14 cellular contexts compared by ENCODE assay signal in the genomic region with DNA sequence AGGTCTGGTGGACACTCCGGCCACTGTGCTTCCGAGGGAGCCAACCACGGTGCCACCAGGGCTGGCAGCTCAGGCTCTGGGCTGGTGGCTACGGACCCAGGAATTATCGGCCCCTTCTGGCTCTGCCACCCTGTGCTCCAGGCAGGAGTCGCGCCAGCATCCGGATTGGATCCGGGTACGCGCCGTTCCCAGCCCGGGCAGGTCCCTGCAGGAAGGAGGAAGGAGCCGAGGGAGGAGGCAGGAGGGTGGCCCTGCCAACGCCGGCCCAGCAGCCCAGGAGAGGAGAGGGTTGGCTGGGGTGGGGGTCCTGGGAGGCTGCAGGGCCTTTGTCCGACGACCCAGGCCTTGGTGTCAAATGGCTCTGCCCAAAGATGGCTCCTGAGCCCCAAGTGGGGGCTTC.
DNase-seq lines count a peak whose midpoint lies in the region; FAIRE-seq and TF ChIP-seq lines count a peak whose summit lies in the region.
"Had no signal": no experiment of that assay in that cellular context is flagged by ENCODE, and none has a peak within 500 bp of the region (broad histone marks: within the 10 kb centered on the region; RNA-seq: fewer than 3 reads in every experiment).

No MANE protein-coding gene starts in this region.

- peaks cover 14% of the 10 kb centered on the region for H3K36me3 Mint-ChIP-seq in Calu3 (ENCODE audit: insufficient read depth, unreplicated experiment)

- H3K27me3 Mint-ChIP-seq in Calu3 (ENCODE audit: unreplicated experiment) = no peaks in the 10 kb centered on the region
- H3K27me3 Mint-ChIP-seq: CD4-positive, alpha-beta memory T cell had no signal

- H3K27ac ChIP-seq in esophagus muscularis mucosa (replicated peaks in 1 of 4) = peak overlapping the region; percentile 68 to 83 (median 74)
- H3K27ac ChIP-seq in osteoblast (ENCODE audit: low read depth, low read length) = no peak overlapping the region
- H3K27ac ChIP-seq in uterus = peak overlapping the region; percentile 78 to 79

- H2AFZ ChIP-seq in osteoblast (ENCODE audit: low read length) = no peak overlapping the region

- H3K36me3 ChIP-seq in esophagus muscularis mucosa = peaks cover 0 to 30% (median 10%) of the 10 kb centered on the region in 4 donors
- no peaks in the 10 kb centered on the region for H3K36me3 ChIP-seq in osteoblast (ENCODE audit: insufficient read depth, low read length)
- no peaks in the 10 kb centered on the region for H3K36me3 ChIP-seq in uterus

- H3K79me2 ChIP-seq in osteoblast (ENCODE audit: insufficient read depth, low read length) = no peaks in the 10 kb centered on the region

- no peaks in the 10 kb centered on the region for H3K4me1 Mint-ChIP-seq in Calu3 (ENCODE audit: low read depth, unreplicated experiment)
- H3K4me1 Mint-ChIP-seq: stimulated activated effector memory CD8-positive, alpha-beta T cell treated with anti-CD3 and anti-CD28 coated beads, Interleukin-12 subunit alpha, Interleukin-12 subunit beta, amount 100 ng/mL, for 72 hours had no signal

- H3K9me3 Mint-ChIP-seq in Calu3 (ENCODE audit: low read depth, unreplicated experiment) = no peaks in the 10 kb centered on the region
- H3K9me3 Mint-ChIP-seq: activated T-helper 2 cell treated with anti-CD3 and anti-CD28 coated beads, Interferon-gamma antibody, Interleukin-2, Interleukin-4, amounts not matched to agents 10 μg/mL and 5 μg/mL and 100 μg/mL, durations not matched to agents 14 hours and 24 hours and 36 hours; CD4-positive, alpha-beta memory T cell; neural crest cell; stimulated activated effector memory CD8-positive, alpha-beta T cell treated with anti-CD3 and anti-CD28 coated beads, Interleukin-12 subunit alpha, Interleukin-12 subunit beta, amount 100 ng/mL, for 72 hours had no signal

- no peak for TF ChIP-seq EP300 in esophagus muscularis mucosa (IDR thresholded peaks at IDR 0.05)

- H3K27ac Mint-ChIP-seq in Calu3 (ENCODE audit: unreplicated experiment) = no peak overlapping the region
- H3K27ac Mint-ChIP-seq: activated CD8-positive, alpha-beta T cell treated with anti-CD3 and anti-CD28 coated beads, Interleukin-2, amount 10 ng/mL, durations not matched to agents 7 days and 5 days; activated T-helper 2 cell treated with anti-CD3 and anti-CD28 coated beads, Interferon-gamma antibody, Interleukin-2, Interleukin-4, amounts not matched to agents 10 μg/mL and 5 μg/mL and 100 μg/mL, durations not matched to agents 14 hours and 24 hours and 36 hours; CD4-positive, alpha-beta memory T cell; stimulated activated effector memory CD8-positive, alpha-beta T cell treated with anti-CD3 and anti-CD28 coated beads, Interleukin-12 subunit alpha, Interleukin-12 subunit beta, amount 100 ng/mL, for 72 hours had no signal

- intact Hi-C loops in esophagus muscularis mucosa (cut with DNase I) = no loop called here
- intact Hi-C loops in uterus (cut with DNase I; ENCODE audit: low total_unique reads) = no loop called here
- intact Hi-C loops in Calu3 (cut with micrococcal nuclease; ENCODE audit: unreplicated experiment) = no loop called here

- H3K4me2 ChIP-seq in osteoblast (ENCODE audit: insufficient read depth, low read length) = peak overlapping the region; percentile 60

- H3K4me3 ChIP-seq in esophagus muscularis mucosa (no peak overlapping the region), osteoblast (ENCODE audit: insufficient read depth, low read length) (no peak overlapping the region), uterus (no peak overlapping the region)

- H3K4me3 Mint-ChIP-seq in Calu3 (ENCODE audit: low read depth, unreplicated experiment) = no peak overlapping the region
- H3K4me3 Mint-ChIP-seq: activated CD8-positive, alpha-beta T cell treated with anti-CD3 and anti-CD28 coated beads, Interleukin-2, amount 10 ng/mL, durations not matched to agents 7 days and 5 days; CD4-positive, alpha-beta memory T cell; stimulated activated effector memory CD8-positive, alpha-beta T cell treated with anti-CD3 and anti-CD28 coated beads, Interleukin-12 subunit alpha, Interleukin-12 subunit beta, amount 100 ng/mL, for 72 hours had no signal

- H3K4me1 ChIP-seq in esophagus muscularis mucosa (peaks cover 24 to 83% (median 70%) of the 10 kb centered on the region in 4 donors), osteoblast (ENCODE audit: insufficient read depth, low read length) (peaks cover 21% of the 10 kb centered on the region), uterus (peaks cover 0 to 15% of the 10 kb centered on the region in 2 donors)

- no TSS peak for BruUV-seq in Calu3 (replicated peaks; lab: Mats Ljungman, UMichigan)

- WGBS in esophagus muscularis mucosa = 100% methylated on average over 5 of the region's 18 CpGs

- H3K9me3 ChIP-seq in esophagus muscularis mucosa (no peaks in the 10 kb centered on the region), osteoblast (ENCODE audit: low read depth, low read length) (no peaks in the 10 kb centered on the region), uterus (no peaks in the 10 kb centered on the region)

- FAIRE-seq in HTR-8/SVneo (lab: Jason Lieb, UNC) = no peak

- no peaks in the 10 kb centered on the region for H3K27me3 ChIP-seq in esophagus muscularis mucosa
- H3K27me3 ChIP-seq in osteoblast (ENCODE audit: insufficient read depth, low read length) = peaks cover 26% of the 10 kb centered on the region
- H3K27me3 ChIP-seq in uterus = no peaks in the 10 kb centered on the region

- DNase-seq in DMS 273 (lab: John Stamatoyannopoulos, UW; ENCODE audit: unreplicated experiment) = peak; percentile 51
- DNase-seq in DMS 273 treated with DMSO at 0.1 percent for 48 hours (lab: John Stamatoyannopoulos, UW) = no peak
- no peak for DNase-seq in esophagus muscularis mucosa (ENCODE audit: extremely low spot score)
- DNase-seq in osteoblast (ENCODE audit: insufficient read length, low spot score, missing footprints) = peak; percentile 82
- DNase-seq in uterus = peak in 1 of 2 donors; percentile 28
- no peak for DNase-seq in HTR-8/SVneo (ENCODE audit: insufficient read length, low spot score)
- no peak for DNase-seq in NCI-H128 (lab: John Stamatoyannopoulos, UW; ENCODE audit: unreplicated experiment)
- no peak for DNase-seq in Calu3
- DNase-seq: activated CD8-positive, alpha-beta T cell treated with anti-CD3 and anti-CD28 coated beads, Interleukin-2, amount 10 ng/mL, durations not matched to agents 7 days and 5 days; CD4-positive, alpha-beta memory T cell; NCI-H1436 treated with DMSO at 0.1 percent for 48 hours had no signal

- TF ChIP-seq CTCF in esophagus muscularis mucosa (IDR thresholded peaks at IDR 0.05) = no peak
- TF ChIP-seq CTCF in osteoblast (IDR thresholded peaks at IDR 0.05; ENCODE audit: extremely low read depth, low read depth, low read length) = no peak
- TF ChIP-seq CTCF in uterus (IDR thresholded peaks at IDR 0.05) = no peak
- TF ChIP-seq CTCF in Calu3 (IDR thresholded peaks at IDR 0.05; ENCODE audit: unreplicated experiment) = no peak

- H4K20me1 ChIP-seq in osteoblast (ENCODE audit: insufficient read depth, low read length) = no peaks in the 10 kb centered on the region

- TF ChIP-seq POLR2A in esophagus muscularis mucosa (IDR thresholded peaks at IDR 0.05; ENCODE audit: low read depth) (no peak), uterus (IDR thresholded peaks at IDR 0.05) (no peak)

- CTCF ChIA-PET in Calu3 (lab: Charles Lee) = no interaction called here

Comparison
In these comparisons a context has a peak if more than half of its experiments do, and no peak if none do; other contexts are left out.
1. DNase-seq: peak in DMS 273 (single experiment) and osteoblast (single experiment); none in DMS 273 treated with DMSO at 0.1 percent for 48 hours (single experiment), esophagus muscularis mucosa (single experiment), HTR-8/SVneo (single experiment), NCI-H128 (single experiment) and Calu3 (single experiment).